ENCODE assay signal across 19 cellular contexts in the genomic region with DNA sequence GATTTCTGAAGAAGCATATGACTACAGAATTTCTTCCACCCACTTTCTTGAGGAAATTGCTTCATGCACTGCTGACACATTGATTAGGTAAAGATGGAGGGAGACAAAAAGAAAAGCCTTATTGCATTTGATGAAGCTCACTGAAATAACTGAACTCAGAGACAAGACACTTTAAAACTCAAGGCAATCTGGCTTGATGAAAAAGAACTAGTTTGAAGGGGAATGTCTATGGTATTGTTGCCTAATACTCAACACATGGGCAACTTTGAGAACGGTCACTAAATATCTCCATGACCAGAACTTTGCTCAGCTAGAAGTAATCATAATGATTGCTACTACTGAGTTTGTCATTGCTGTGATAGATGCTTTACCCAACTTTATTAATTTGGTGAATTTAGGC. TPM values are rescaled to one million over a fixed set of nuclear protein-coding genes. Genes with fewer than 3 reads are reported as not detected.
DNase-seq lines count a peak whose midpoint lies in the region; ATAC-seq, FAIRE-seq and TF ChIP-seq lines count a peak whose summit lies in the region.
"Had no signal": no experiment of that assay in that cellular context is flagged by ENCODE, and none has a peak within 500 bp of the region (broad histone marks: within the 10 kb centered on the region; RNA-seq: fewer than 3 reads in every experiment).

No MANE protein-coding gene starts in this region.

- no peaks in the 10 kb centered on the region for H3K9me3 Mint-ChIP-seq in WTC11

- no peaks in the 10 kb centered on the region; the same call in 1 of the 2 replicates for H3K27me3 Mint-ChIP-seq in WTC11 (ENCODE audit: low read depth)
- H3K27me3 Mint-ChIP-seq: B cell; CD4-positive, alpha-beta memory T cell had no signal

- intact Hi-C loops in kidney (cut with DNase I) = no loop called here

- no peak overlapping the region for H3K27ac ChIP-seq in ACC112 (ENCODE audit: low read depth, low read length)
- peak overlapping the region; percentile 27 to 68 for H3K27ac ChIP-seq in coronary artery
- no peak overlapping the region for H3K27ac ChIP-seq in kidney (ENCODE audit: low read depth in 2 of 2, low read length in 2 of 2)
- H3K27ac ChIP-seq: C4-2B had no signal

- no peaks in the 10 kb centered on the region for H3K27me3 ChIP-seq in ACC112 (ENCODE audit: insufficient read depth, low read length)

- H3K36me3 Mint-ChIP-seq in WTC11 = no peaks in the 10 kb centered on the region
- H3K36me3 Mint-ChIP-seq: CD4-positive, alpha-beta memory T cell had no signal

- H2AFZ ChIP-seq in ACC112 (ENCODE audit: low read length, unreplicated experiment) = peak overlapping the region; percentile 15

- H3K27ac Mint-ChIP-seq in WTC11 = no peak overlapping the region
- H3K27ac Mint-ChIP-seq: B cell; CD4-positive, alpha-beta memory T cell had no signal

- H3K36me3 ChIP-seq in ACC112 (ENCODE audit: insufficient read depth, low read length) = no peaks in the 10 kb centered on the region
- H3K36me3 ChIP-seq in kidney (ENCODE audit: control insufficient read depth in 1 of 2, insufficient read depth in 2 of 2, low read length in 2 of 2) = no peaks in the 10 kb centered on the region
- H3K36me3 ChIP-seq: HAP-1 had no signal

- ATAC-seq in GM18519 (IDR thresholded peaks at IDR 0.05; ENCODE audit: low FRiP score, unreplicated experiment) (no peak), WTC11 (no peak)

- H3K4me3 ChIP-seq in ACC112 (ENCODE audit: low read depth, low read length) = no peak overlapping the region
- H3K4me3 ChIP-seq in coronary artery = no peak overlapping the region
- no peak overlapping the region for H3K4me3 ChIP-seq in kidney (ENCODE audit: low read length in 2 of 2)
- H3K4me3 ChIP-seq: HAP-1 had no signal

- no peaks in the 10 kb centered on the region for H3K79me2 ChIP-seq in ACC112 (ENCODE audit: control insufficient read depth, insufficient read depth, low read length, unreplicated experiment)

- H3K9ac ChIP-seq in kidney (ENCODE audit: low read length in 2 of 2) = no peak overlapping the region

- H3K4me1 ChIP-seq in ACC112 (ENCODE audit: control insufficient read depth, insufficient read depth, low read length, unreplicated experiment) = peaks cover 6% of the 10 kb centered on the region
- no peaks in the 10 kb centered on the region for H3K4me1 ChIP-seq in kidney (ENCODE audit: control insufficient read depth in 1 of 2, insufficient read depth in 1 of 2, low read depth in 1 of 2, low read length in 2 of 2)
- H3K4me1 ChIP-seq: HAP-1 had no signal

- peaks cover 3% of the 10 kb centered on the region for H3K4me1 Mint-ChIP-seq in WTC11
- H3K4me1 Mint-ChIP-seq: B cell; CD4-positive, alpha-beta memory T cell had no signal

- TF ChIP-seq CTCF in coronary artery (IDR thresholded peaks at IDR 0.05) (no peak), kidney (IDR thresholded peaks at IDR 0.05; ENCODE audit: borderline replicate concordance, extremely low read depth, insufficient read depth) (no peak), WTC11 (IDR thresholded peaks at IDR 0.05) (no peak)

- no peak for FAIRE-seq in kidney (lab: Jason Lieb, UNC)
- FAIRE-seq: G401.6, GM12891, H1 had no signal

- CTCF ChIA-PET in WTC11 (lab: Charles Lee) = no interaction called here

- POLR2A ChIA-PET in WTC11 (lab: Charles Lee) = no interaction called here

- no peaks in the 10 kb centered on the region for H3K9me3 ChIP-seq in kidney (ENCODE audit: control insufficient read depth in 1 of 2, low read length in 2 of 2)
- H3K9me3 ChIP-seq: HAP-1 had no signal

- peak; percentile 11 for DNase-seq in amniotic epithelial cell (ENCODE audit: low read depth)
- no peak for DNase-seq in coronary artery (ENCODE audit: low spot score)
- peak; percentile 20 for DNase-seq in putamen (ENCODE audit: low spot score)
- DNase-seq in kidney = no peak
- DNase-seq in WTC11 (ENCODE audit: low spot score) = no peak
- no peak for DNase-seq in DMS79 (lab: John Stamatoyannopoulos, UW)
- DNase-seq: 8988T; ACHN; CD4-positive, alpha-beta memory T cell; DMS79 treated with DMSO at 0.1 percent for 48 hours had no signal

- no peak overlapping the region for H3K4me3 Mint-ChIP-seq in WTC11
- H3K4me3 Mint-ChIP-seq: B cell; CD4-positive, alpha-beta memory T cell had no signal

TF ChIP-seq in WTC11, 78 proteins besides CTCF, POLR2A, EP300 and RAD21:
- TF ChIP-seq TCF7 (CRISPR knock-in tag; IDR thresholded peaks at IDR 0.05; ENCODE audit: low read depth) (no peak), GTF2I (CRISPR knock-in tag; conservative IDR thresholded peaks at IDR 0.05) (no peak), CBFB (CRISPR knock-in tag; IDR thresholded peaks at IDR 0.05; ENCODE audit: low read depth) (no peak), FOXP1 (CRISPR knock-in tag; IDR thresholded peaks at IDR 0.05; ENCODE audit: borderline replicate concordance) (no peak), SOX15 (CRISPR knock-in tag; IDR thresholded peaks at IDR 0.05) (no peak), RORB (CRISPR knock-in tag; IDR thresholded peaks at IDR 0.05) (no peak), RELA (CRISPR knock-in tag; IDR thresholded peaks at IDR 0.05; ENCODE audit: borderline replicate concordance) (no peak), NR1H2 (CRISPR knock-in tag; IDR thresholded peaks at IDR 0.05) (no peak), USF1 (CRISPR knock-in tag; IDR thresholded peaks at IDR 0.05) (no peak), ZNF281 (CRISPR knock-in tag; IDR thresholded peaks at IDR 0.05) (no peak), ZNF671 (CRISPR knock-in tag; IDR thresholded peaks at IDR 0.05) (no peak), GRHL2 (CRISPR knock-in tag; IDR thresholded peaks at IDR 0.05; ENCODE audit: insufficient replicate concordance, severe bottlenecking) (no peak), ZNF232 (CRISPR knock-in tag; IDR thresholded peaks at IDR 0.05) (no peak), ZNF138 (CRISPR knock-in tag; conservative IDR thresholded peaks at IDR 0.05) (no peak)

RNA-seq across cellular contexts. Expression of gene HTR1B, which starts 38.1 kb away (rescaled TPM):
- total RNA-seq in kidney = 1.9 TPM
- 0.26 TPM for polyA plus RNA-seq in kidney (ENCODE audit: insufficient read depth, low read depth, low replicate concordance)
- total RNA-seq in WTC11 (2021) = 1.5 to 1.7 TPM (median 1.6 TPM) in 3 replicates
- total RNA-seq: B cell; CD4-positive, alpha-beta memory T cell; HT1080 had no signal
- polyA plus RNA-seq: CD4-positive, alpha-beta memory T cell had no signal

Comparison
In these comparisons a context has a peak if more than half of its experiments do, and no peak if none do; other contexts are left out.
1. H3K27ac ChIP-seq: peak in coronary artery (2 of 2); none in ACC112 (single experiment) and kidney (0 of 2).
2. DNase-seq: peak in amniotic epithelial cell (single experiment) and putamen (single experiment); none in coronary artery (single experiment), kidney (single experiment), WTC11 (single experiment) and DMS79 (single experiment).